Comparison of ENCODE assay signal across 8 cellular contexts in the genomic region with DNA sequence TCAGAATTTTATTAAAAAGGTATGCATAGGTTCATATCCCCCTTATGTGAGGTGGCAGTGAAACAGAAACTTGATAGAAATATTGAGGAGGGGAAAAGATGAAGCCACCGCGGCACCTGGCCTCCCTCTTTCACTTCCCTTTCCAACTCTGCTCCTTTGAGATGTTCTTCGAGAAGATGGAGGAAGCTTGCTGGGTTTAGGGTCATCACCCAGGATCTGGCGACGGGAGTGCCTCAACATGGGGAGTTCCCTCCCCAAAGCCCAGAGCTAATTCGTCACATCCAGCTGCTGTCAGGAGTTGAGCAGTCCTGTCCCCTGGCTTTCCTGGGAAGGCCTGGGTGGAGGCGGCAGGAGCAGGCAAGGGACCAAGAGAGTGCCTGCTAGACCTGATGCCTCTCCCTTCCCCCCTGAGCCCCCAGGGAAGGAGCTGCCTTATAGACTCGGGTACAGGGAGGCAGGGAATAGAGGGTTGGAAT. TPM values are rescaled to one million over a fixed set of nuclear protein-coding genes. Genes with fewer than 3 reads are reported as not detected.
DNase-seq lines count a peak whose midpoint lies in the region; ATAC-seq, FAIRE-seq and TF ChIP-seq lines count a peak whose summit lies in the region.

No MANE protein-coding gene starts in this region.

- DNase-seq in GM10266 (ENCODE audit: extremely low spot score) (peak; percentile 61), M059J (ENCODE audit: low read depth) (peak; percentile 20), epithelial cell of prostate (ENCODE audit: low read depth, low spot score) (no peak), HK-2 (ENCODE audit: unreplicated experiment) (no peak), frontal cortex (ENCODE audit: low spot score in 2 of 2) (no peak), HEK293T (ENCODE audit: extremely low spot score) (no peak)

- no peaks in the 10 kb centered on the region for H3K9me3 Mint-ChIP-seq in stimulated activated naive CD8-positive, alpha-beta T cell treated with anti-CD3 and anti-CD28 coated beads, Interleukin-15, Interleukin-2, amounts not matched to agents 100 ng/mL and 50 ng/mL, for 24 hours

- H3K4me3 Mint-ChIP-seq in stimulated activated naive CD8-positive, alpha-beta T cell treated with anti-CD3 and anti-CD28 coated beads, Interleukin-15, Interleukin-2, amounts not matched to agents 100 ng/mL and 50 ng/mL, for 24 hours = peak overlapping the region; percentile 72

- CTCF ChIA-PET in HEK293T (lab: Yijun Ruan, JAX) = interaction anchor here (0.5 kb wide), 1 partner anchor 37 kb away, joined by 4 read pairs; no protein-coding TSS in a partner anchor

- ATAC-seq in GM21526 (IDR thresholded peaks at IDR 0.05; ENCODE audit: low FRiP score, unreplicated experiment) = peak; percentile 53

- POLR2A ChIA-PET in HEK293T (lab: Yijun Ruan, JAX) = interaction anchor here (0.6 to 1.6 kb wide), 3 partner anchors 10 to 450 kb away, joined by 3 to 4 read pairs (median 4); no protein-coding TSS in a partner anchor

- H3K27ac ChIP-seq in epithelial cell of prostate = peak overlapping the region; percentile 50

- no peaks in the 10 kb centered on the region for H3K27me3 Mint-ChIP-seq in stimulated activated naive CD8-positive, alpha-beta T cell treated with anti-CD3 and anti-CD28 coated beads, Interleukin-15, Interleukin-2, amounts not matched to agents 100 ng/mL and 50 ng/mL, for 24 hours

- peaks cover 11% of the 10 kb centered on the region for H3K36me3 Mint-ChIP-seq in stimulated activated naive CD8-positive, alpha-beta T cell treated with anti-CD3 and anti-CD28 coated beads, Interleukin-15, Interleukin-2, amounts not matched to agents 100 ng/mL and 50 ng/mL, for 24 hours (ENCODE audit: low read depth)

- peaks cover 92% of the 10 kb centered on the region for H3K4me1 Mint-ChIP-seq in stimulated activated naive CD8-positive, alpha-beta T cell treated with anti-CD3 and anti-CD28 coated beads, Interleukin-15, Interleukin-2, amounts not matched to agents 100 ng/mL and 50 ng/mL, for 24 hours (ENCODE audit: low read depth)

- FAIRE-seq in frontal cortex (lab: Jason Lieb, UNC) = no peak

- TF ChIP-seq CTCF in GM10266 (IDR thresholded peaks at IDR 0.05; ENCODE audit: control insufficient read depth, insufficient read depth, low read depth, missing control alignments) = no peak

- H3K27ac Mint-ChIP-seq in stimulated activated naive CD8-positive, alpha-beta T cell treated with anti-CD3 and anti-CD28 coated beads, Interleukin-15, Interleukin-2, amounts not matched to agents 100 ng/mL and 50 ng/mL, for 24 hours = peak overlapping the region; percentile 93

TF ChIP-seq in HEK293T, 16 proteins besides CTCF, POLR2A, EP300 and RAD21:
- TF ChIP-seq L3MBTL2 (conservative IDR thresholded peaks at IDR 0.05) = no peak
- no peak for TF ChIP-seq PKNOX1 (IDR thresholded peaks at IDR 0.05)
- no peak for TF ChIP-seq FOXM1 (IDR thresholded peaks at IDR 0.05; ENCODE audit: borderline replicate concordance)
- no peak for TF ChIP-seq FOXK2 (IDR thresholded peaks at IDR 0.05)
- TF ChIP-seq FOXA1 (IDR thresholded peaks at IDR 0.05) = no peak

RNA-seq across cellular contexts. Expression of gene RREB1, which starts 29.1 kb away (rescaled TPM):
- total RNA-seq in M059J (2014; rRNA removed; shearing (Covaris generic)) = 8.5 and 16.2 TPM in 2 replicates
- total RNA-seq in frontal cortex = 1.6 TPM

Comparison
In these comparisons a context has a peak if more than half of its experiments do, and no peak if none do; other contexts are left out.
1. DNase-seq: peak in GM10266 (single experiment) and M059J (single experiment); none in epithelial cell of prostate (single experiment), HK-2 (single experiment), frontal cortex (0 of 2) and HEK293T (single experiment).